In genomic region chr7:1493571-1493970, GRCh38 we compare ENCODE assay signal across 35 cellular contexts.
"Had no signal": no experiment of that assay in that cellular context is flagged by ENCODE, and none has a peak within 500 bp of the region (broad histone marks: within the 10 kb centered on the region; RNA-seq: fewer than 3 reads in every experiment).

No MANE protein-coding gene starts in this region.

- H3K4me3 Mint-ChIP-seq: activated B cell treated with CpG ODN at 0.5 μM for 24 hours; activated CD4-positive, alpha-beta memory T cell treated with anti-CD3 and anti-CD28 coated beads for 36 hours; activated CD4-positive, alpha-beta T cell treated with anti-CD3 and anti-CD28 coated beads, Interleukin-2, amount 10 ng/mL, durations not matched to agents 24 days and 14 days; activated CD8-positive, alpha-beta T cell treated with anti-CD3 and anti-CD28 coated beads for 36 hours; activated naive CD4-positive, alpha-beta T cell treated with anti-CD3 and anti-CD28 coated beads for 36 hours; activated naive CD8-positive, alpha-beta T cell treated with anti-CD3 and anti-CD28 coated beads for 36 hours; activated T-cell treated with anti-CD3 and anti-CD28 coated beads, Interleukin-2, amount 50 U/mL, for 4 hours; activated T-cell treated with anti-CD3 and anti-CD28 coated beads, Interleukin-2, amount 50 U/mL, for 72 hours; activated T-helper 1 cell treated with anti-CD3 and anti-CD28 coated beads, Interleukin-12 subunit alpha, Interleukin-12 subunit beta, Interleukin-2, Interleukin-4 antibody, amounts not matched to agents 30 ng/mL and 10 ng/mL and 1 ng/mL, durations not matched to agents 14 hours and 24 hours and 36 hours; activated T-helper 17 cell treated with anti-CD3 and anti-CD28 coated beads, Interleukin-2, amount 50 U/mL, for 72 hours; T-helper 1 cell treated with Interleukin-12 subunit alpha and Interleukin-12 subunit beta and Interleukin-4 antibody, amounts not matched to agents 30 μg/mL and 1 μg/mL, for 36 hours; T-helper 2 cell treated with Interferon-gamma antibody and Interleukin-4, amounts not matched to agents 5 μg/mL and 100 μg/mL, for 36 hours had no signal

- H3K9me3 ChIP-seq: adrenal gland, body of pancreas, breast epithelium had no signal

- H3K4me3 ChIP-seq: adrenal gland, body of pancreas, breast epithelium had no signal

- H3K4me1 Mint-ChIP-seq: activated B cell treated with CpG ODN at 0.5 μM for 24 hours; activated CD4-positive, alpha-beta T cell treated with anti-CD3 and anti-CD28 coated beads, Interleukin-2, amount 10 ng/mL, durations not matched to agents 24 days and 14 days; activated naive CD8-positive, alpha-beta T cell treated with anti-CD3 and anti-CD28 coated beads for 36 hours had no signal

- DNase-seq: activated B cell treated with CpG ODN at 0.5 μM for 24 hours; activated CD4-positive, alpha-beta memory T cell treated with anti-CD3 and anti-CD28 coated beads for 36 hours; activated CD4-positive, alpha-beta T cell treated with anti-CD3 and anti-CD28 coated beads for 4 hours; activated CD4-positive, alpha-beta T cell treated with anti-CD3 and anti-CD28 coated beads, Interleukin-2, amount 10 ng/mL, durations not matched to agents 24 days and 14 days; activated CD4-positive, alpha-beta T cell treated with anti-CD3 and anti-CD28 coated beads, Interleukin-2, amount 50 U/mL, for 1 hour; activated CD4-positive, alpha-beta T cell treated with anti-CD3 and anti-CD28 coated beads, Interleukin-2, amount 50 U/mL, for 4 hours; activated CD4-positive, CD25-positive, alpha-beta regulatory T cell treated with anti-CD3 and anti-CD28 coated beads, Interleukin-2, amount 50 U/mL, for 72 hours; activated CD8-positive, alpha-beta memory T cell treated with anti-CD3 and anti-CD28 coated beads, Interleukin-2, amount 50 U/mL, for 4 hours; activated CD8-positive, alpha-beta T cell treated with anti-CD3 and anti-CD28 coated beads for 36 hours; activated effector memory CD4-positive, alpha-beta T cell treated with anti-CD3 and anti-CD28 coated beads, Interleukin-2, amount 50 U/mL, for 16 hours; activated gamma-delta T cell treated with Interleukin-2 at 50 U/mL for 16 hours; activated naive CD4-positive, alpha-beta T cell; activated naive CD4-positive, alpha-beta T cell treated with anti-CD3 and anti-CD28 coated beads for 36 hours; activated naive CD4-positive, alpha-beta T cell treated with anti-CD3 and anti-CD28 coated beads, Interleukin-2, amount 50 U/mL, for 16 hours; activated naive CD8-positive, alpha-beta T cell treated with anti-CD3 and anti-CD28 coated beads for 36 hours; activated T-cell treated with anti-CD3 and anti-CD28 coated beads for 4 hours; activated T-cell treated with anti-CD3 and anti-CD28 coated beads, Interleukin-2, amount 50 U/mL, for 1 hour; activated T-cell treated with anti-CD3 and anti-CD28 coated beads, Interleukin-2, amount 50 U/mL, for 4 hours; activated T-cell treated with anti-CD3 and anti-CD28 coated beads, Interleukin-2, amount 50 U/mL, for 72 hours; adrenal gland; amniotic stem cell; aorta; body of pancreas; brain microvascular endothelial cell; central memory CD4-positive, alpha-beta T cell; T-helper 1 cell; T-helper 2 cell; T-helper 9 cell had no signal

- H3K27ac ChIP-seq: adrenal gland, body of pancreas, brain microvascular endothelial cell, breast epithelium, VCaP had no signal

- H3K9me3 Mint-ChIP-seq: activated B cell treated with CpG ODN at 0.5 μM for 24 hours; activated CD4-positive, alpha-beta memory T cell treated with anti-CD3 and anti-CD28 coated beads for 36 hours; activated CD4-positive, alpha-beta T cell treated with anti-CD3 and anti-CD28 coated beads, Interleukin-2, amount 10 ng/mL, durations not matched to agents 24 days and 14 days; activated CD8-positive, alpha-beta T cell treated with anti-CD3 and anti-CD28 coated beads for 36 hours; activated naive CD4-positive, alpha-beta T cell treated with anti-CD3 and anti-CD28 coated beads for 36 hours; activated naive CD4-positive, alpha-beta T cell treated with anti-CD3 and anti-CD28 coated beads, Interleukin-2, amount 50 U/mL, for 72 hours; activated naive CD8-positive, alpha-beta T cell treated with anti-CD3 and anti-CD28 coated beads for 36 hours; activated T-cell treated with anti-CD3 and anti-CD28 coated beads, Interleukin-2, amount 50 U/mL, for 4 hours; activated T-cell treated with anti-CD3 and anti-CD28 coated beads, Interleukin-2, amount 50 U/mL, for 72 hours; activated T-helper 1 cell treated with anti-CD3 and anti-CD28 coated beads, Interleukin-12 subunit alpha, Interleukin-12 subunit beta, Interleukin-2, Interleukin-4 antibody, amounts not matched to agents 30 ng/mL and 10 ng/mL and 1 ng/mL, durations not matched to agents 14 hours and 24 hours and 36 hours; activated T-helper 17 cell treated with anti-CD3 and anti-CD28 coated beads, Interleukin-2, amount 50 U/mL, for 72 hours; T-helper 1 cell treated with Interleukin-12 subunit alpha and Interleukin-12 subunit beta and Interleukin-4 antibody, amounts not matched to agents 30 μg/mL and 1 μg/mL, for 36 hours; T-helper 2 cell treated with Interferon-gamma antibody and Interleukin-4, amounts not matched to agents 5 μg/mL and 100 μg/mL, for 36 hours had no signal

- H3K27me3 Mint-ChIP-seq: activated B cell treated with CpG ODN at 0.5 μM for 24 hours; activated CD4-positive, alpha-beta memory T cell treated with anti-CD3 and anti-CD28 coated beads for 36 hours; activated CD4-positive, alpha-beta T cell treated with anti-CD3 and anti-CD28 coated beads, Interleukin-2, amount 10 ng/mL, durations not matched to agents 24 days and 14 days; activated CD8-positive, alpha-beta T cell treated with anti-CD3 and anti-CD28 coated beads for 36 hours; activated naive CD8-positive, alpha-beta T cell treated with anti-CD3 and anti-CD28 coated beads for 36 hours; activated T-helper 17 cell treated with anti-CD3 and anti-CD28 coated beads, Interleukin-2, amount 50 U/mL, for 72 hours had no signal

- H3K27ac Mint-ChIP-seq: activated B cell treated with CpG ODN at 0.5 μM for 24 hours; activated CD4-positive, alpha-beta memory T cell treated with anti-CD3 and anti-CD28 coated beads for 36 hours; activated CD4-positive, alpha-beta T cell treated with anti-CD3 and anti-CD28 coated beads, Interleukin-2, amount 10 ng/mL, durations not matched to agents 24 days and 14 days; activated CD8-positive, alpha-beta T cell treated with anti-CD3 and anti-CD28 coated beads for 36 hours; activated naive CD4-positive, alpha-beta T cell treated with anti-CD3 and anti-CD28 coated beads for 36 hours; activated naive CD4-positive, alpha-beta T cell treated with anti-CD3 and anti-CD28 coated beads, Interleukin-2, amount 50 U/mL, for 72 hours; activated naive CD8-positive, alpha-beta T cell treated with anti-CD3 and anti-CD28 coated beads for 36 hours; activated T-cell treated with anti-CD3 and anti-CD28 coated beads, Interleukin-2, amount 50 U/mL, for 72 hours; activated T-helper 1 cell treated with anti-CD3 and anti-CD28 coated beads, Interleukin-12 subunit alpha, Interleukin-12 subunit beta, Interleukin-2, Interleukin-4 antibody, amounts not matched to agents 30 ng/mL and 10 ng/mL and 1 ng/mL, durations not matched to agents 14 hours and 24 hours and 36 hours; activated T-helper 17 cell treated with anti-CD3 and anti-CD28 coated beads, Interleukin-2, amount 50 U/mL, for 72 hours; T-helper 1 cell treated with Interleukin-12 subunit alpha and Interleukin-12 subunit beta and Interleukin-4 antibody, amounts not matched to agents 30 μg/mL and 1 μg/mL, for 36 hours; T-helper 2 cell treated with Interferon-gamma antibody and Interleukin-4, amounts not matched to agents 5 μg/mL and 100 μg/mL, for 36 hours had no signal

- H3K4me1 ChIP-seq: adrenal gland, body of pancreas, breast epithelium had no signal

- H3K27me3 ChIP-seq: adrenal gland, body of pancreas, brain microvascular endothelial cell, breast epithelium had no signal
